In genomic region chr14:81986005-81986404, GRCh38 we compare ENCODE assay signal across 28 cellular contexts.
"Had no signal": no experiment of that assay in that cellular context is flagged by ENCODE, and none has a peak within 500 bp of the region (broad histone marks: within the 10 kb centered on the region; RNA-seq: fewer than 3 reads in every experiment).

No MANE protein-coding gene starts in this region.

- H3K4me3 Mint-ChIP-seq: activated CD4-positive, alpha-beta memory T cell treated with anti-CD3 and anti-CD28 coated beads, Interleukin-2, amount 10 ng/mL, durations not matched to agents 7 days and 5 days; activated CD4-positive, alpha-beta T cell treated with anti-CD3 and anti-CD28 coated beads for 36 hours; activated CD4-positive, alpha-beta T cell treated with anti-CD3 and anti-CD28 coated beads, Interleukin-2, amount 10 ng/mL, durations not matched to agents 24 days and 14 days; activated naive CD4-positive, alpha-beta T cell treated with anti-CD3 and anti-CD28 coated beads for 36 hours; activated naive CD4-positive, alpha-beta T cell treated with anti-CD3 and anti-CD28 coated beads, Interleukin-2, amount 50 U/mL, for 24 hours; activated naive CD8-positive, alpha-beta T cell treated with anti-CD3 and anti-CD28 coated beads for 36 hours; activated naive CD8-positive, alpha-beta T cell treated with anti-CD3 and anti-CD28 coated beads, Interleukin-2, amount 50 U/mL, for 24 hours; activated T-cell treated with anti-CD3 and anti-CD28 coated beads, Interleukin-2, amount 50 U/mL, for 24 hours; effector memory CD8-positive, alpha-beta T cell had no signal

- H3K27me3 ChIP-seq: adrenal gland, body of pancreas, foreskin keratinocyte had no signal

- H3K4me3 ChIP-seq: adrenal gland, body of pancreas, esophagus muscularis mucosa, gastrocnemius medialis had no signal

- H3K9me3 Mint-ChIP-seq: activated CD4-positive, alpha-beta T cell treated with anti-CD3 and anti-CD28 coated beads, Interleukin-2, amount 10 ng/mL, durations not matched to agents 24 days and 14 days; activated naive CD4-positive, alpha-beta T cell treated with anti-CD3 and anti-CD28 coated beads for 36 hours; activated naive CD4-positive, alpha-beta T cell treated with anti-CD3 and anti-CD28 coated beads, Interleukin-2, amount 50 U/mL, for 24 hours; activated naive CD8-positive, alpha-beta T cell treated with anti-CD3 and anti-CD28 coated beads for 36 hours; activated naive CD8-positive, alpha-beta T cell treated with anti-CD3 and anti-CD28 coated beads, Interleukin-2, amount 50 U/mL, for 24 hours; activated T-cell treated with anti-CD3 and anti-CD28 coated beads, Interleukin-2, amount 50 U/mL, for 24 hours; activated T-helper 2 cell treated with anti-CD3 and anti-CD28 coated beads, Interferon-gamma antibody, Interleukin-2, Interleukin-4, amounts not matched to agents 10 μg/mL and 5 μg/mL and 100 μg/mL, durations not matched to agents 14 hours and 24 hours and 36 hours had no signal

- H3K36me3 Mint-ChIP-seq: activated naive CD4-positive, alpha-beta T cell treated with anti-CD3 and anti-CD28 coated beads, Interleukin-2, amount 50 U/mL, for 24 hours; activated naive CD8-positive, alpha-beta T cell treated with anti-CD3 and anti-CD28 coated beads for 36 hours had no signal

- H3K36me3 ChIP-seq: adrenal gland, esophagus muscularis mucosa, gastrocnemius medialis had no signal

- H3K27me3 Mint-ChIP-seq: activated CD4-positive, alpha-beta memory T cell treated with anti-CD3 and anti-CD28 coated beads, Interleukin-2, amount 10 ng/mL, durations not matched to agents 7 days and 5 days; activated CD4-positive, alpha-beta T cell treated with anti-CD3 and anti-CD28 coated beads, Interleukin-2, amount 10 ng/mL, durations not matched to agents 24 days and 14 days; activated T-cell treated with anti-CD3 and anti-CD28 coated beads, Interleukin-2, amount 50 U/mL, for 24 hours; effector memory CD8-positive, alpha-beta T cell had no signal

- DNase-seq: activated CD4-positive, alpha-beta memory T cell treated with anti-CD3 and anti-CD28 coated beads, Interleukin-2, amount 10 ng/mL, durations not matched to agents 7 days and 5 days; activated CD4-positive, alpha-beta T cell treated with anti-CD3 and anti-CD28 coated beads for 36 hours; activated CD4-positive, alpha-beta T cell treated with anti-CD3 and anti-CD28 coated beads, Interleukin-2, amount 10 ng/mL, durations not matched to agents 24 days and 14 days; activated CD4-positive, CD25-positive, alpha-beta regulatory T cell; activated CD4-positive, CD25-positive, alpha-beta regulatory T cell treated with anti-CD3 and anti-CD28 coated beads, Interleukin-2, amount 50 U/mL, for 72 hours; activated CD8-positive, alpha-beta memory T cell treated with anti-CD3 and anti-CD28 coated beads, Interleukin-2, amount 50 U/mL, for 48 hours; activated effector memory CD4-positive, alpha-beta T cell treated with anti-CD3 and anti-CD28 coated beads, Interleukin-2, amount 50 U/mL, for 16 hours; activated naive CD4-positive, alpha-beta T cell treated with anti-CD3 and anti-CD28 coated beads for 36 hours; activated naive CD8-positive, alpha-beta T cell treated with anti-CD3 and anti-CD28 coated beads for 36 hours; activated naive CD8-positive, alpha-beta T cell treated with anti-CD3 and anti-CD28 coated beads, Interleukin-2, amount 50 U/mL, for 24 hours; activated T-cell treated with anti-CD3 and anti-CD28 coated beads for 4 hours; activated T-cell treated with anti-CD3 and anti-CD28 coated beads, Interleukin-2, amount 50 U/mL, for 24 hours; adrenal gland; amygdala; aorta; body of pancreas; caudate nucleus; cortex of kidney; dermis blood vessel endothelial cell; effector CD4-positive, alpha-beta T cell; effector memory CD8-positive, alpha-beta T cell; erythroblast; foreskin keratinocyte; gastrocnemius medialis; T-helper 2 cell had no signal

- H3K4me1 Mint-ChIP-seq: activated CD4-positive, alpha-beta memory T cell treated with anti-CD3 and anti-CD28 coated beads, Interleukin-2, amount 10 ng/mL, durations not matched to agents 7 days and 5 days; activated CD4-positive, alpha-beta T cell treated with anti-CD3 and anti-CD28 coated beads for 36 hours; activated CD4-positive, alpha-beta T cell treated with anti-CD3 and anti-CD28 coated beads, Interleukin-2, amount 10 ng/mL, durations not matched to agents 24 days and 14 days; activated naive CD4-positive, alpha-beta T cell treated with anti-CD3 and anti-CD28 coated beads, Interleukin-2, amount 50 U/mL, for 24 hours; activated naive CD8-positive, alpha-beta T cell treated with anti-CD3 and anti-CD28 coated beads for 36 hours; activated naive CD8-positive, alpha-beta T cell treated with anti-CD3 and anti-CD28 coated beads, Interleukin-2, amount 50 U/mL, for 24 hours had no signal

- H3K4me1 ChIP-seq: adrenal gland, body of pancreas, esophagus muscularis mucosa, foreskin keratinocyte, gastrocnemius medialis had no signal

- H3K9me3 ChIP-seq: adrenal gland, body of pancreas, esophagus muscularis mucosa, gastrocnemius medialis had no signal

- ATAC-seq: activated CD4-positive, alpha-beta T cell treated with anti-CD3 and anti-CD28 coated beads for 36 hours; activated naive CD8-positive, alpha-beta T cell treated with anti-CD3 and anti-CD28 coated beads, Interleukin-2, amount 50 U/mL, for 24 hours; body of pancreas; effector memory CD8-positive, alpha-beta T cell; foreskin keratinocyte; gastrocnemius medialis had no signal

- H3K27ac ChIP-seq: adrenal gland, body of pancreas, esophagus muscularis mucosa, foreskin keratinocyte, gastrocnemius medialis had no signal

- H3K27ac Mint-ChIP-seq: activated CD4-positive, alpha-beta memory T cell treated with anti-CD3 and anti-CD28 coated beads, Interleukin-2, amount 10 ng/mL, durations not matched to agents 7 days and 5 days; activated CD4-positive, alpha-beta T cell treated with anti-CD3 and anti-CD28 coated beads for 36 hours; activated CD4-positive, alpha-beta T cell treated with anti-CD3 and anti-CD28 coated beads, Interleukin-2, amount 10 ng/mL, durations not matched to agents 24 days and 14 days; activated naive CD4-positive, alpha-beta T cell treated with anti-CD3 and anti-CD28 coated beads for 36 hours; activated naive CD4-positive, alpha-beta T cell treated with anti-CD3 and anti-CD28 coated beads, Interleukin-2, amount 50 U/mL, for 24 hours; activated naive CD8-positive, alpha-beta T cell treated with anti-CD3 and anti-CD28 coated beads for 36 hours; activated naive CD8-positive, alpha-beta T cell treated with anti-CD3 and anti-CD28 coated beads, Interleukin-2, amount 50 U/mL, for 24 hours; activated T-cell treated with anti-CD3 and anti-CD28 coated beads, Interleukin-2, amount 50 U/mL, for 24 hours; activated T-helper 2 cell treated with anti-CD3 and anti-CD28 coated beads, Interferon-gamma antibody, Interleukin-2, Interleukin-4, amounts not matched to agents 10 μg/mL and 5 μg/mL and 100 μg/mL, durations not matched to agents 14 hours and 24 hours and 36 hours; effector memory CD8-positive, alpha-beta T cell had no signal
